Comparison of ENCODE assay signal across 17 cellular contexts in the genomic region with DNA sequence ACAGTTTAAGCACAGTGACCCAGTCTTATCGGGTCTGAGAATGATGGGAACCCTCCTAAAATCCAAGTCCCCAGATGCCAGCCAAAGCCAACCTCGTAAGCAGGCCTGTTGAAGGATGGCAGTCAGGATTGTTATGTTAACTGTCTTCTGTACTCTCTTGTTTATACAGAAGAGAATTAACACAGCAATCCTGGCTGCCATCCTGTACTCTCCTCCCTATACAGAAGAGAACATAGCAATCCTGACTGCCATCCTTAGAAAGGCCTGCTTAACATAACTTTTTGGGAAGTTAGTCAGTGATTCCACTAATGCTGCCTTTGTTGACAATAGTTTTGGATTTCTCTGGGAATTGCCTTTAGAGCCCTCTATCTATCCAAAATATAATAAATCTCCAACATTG.
DNase-seq lines count a peak whose midpoint lies in the region; ATAC-seq and TF ChIP-seq lines count a peak whose summit lies in the region.
"Had no signal": no experiment of that assay in that cellular context is flagged by ENCODE, and none has a peak within 500 bp of the region (broad histone marks: within the 10 kb centered on the region; RNA-seq: fewer than 3 reads in every experiment).

No MANE protein-coding gene starts in this region.

- intact Hi-C loops in ovary (cut with DNase I): loop anchor here in 1 of 4 donors (10.0 kb wide), 1 partner anchor 51 kb away; no protein-coding TSS in a partner anchor
- intact Hi-C loops in uterus (cut with DNase I; ENCODE audit: low total_unique reads): no loop called here
- intact Hi-C loops in activated naive CD4-positive, alpha-beta T cell treated with anti-CD3 and anti-CD28 coated beads for 36 hours (cut with micrococcal nuclease): no loop called here

- in situ Hi-C loops in ACHN (cut with HindIII; ENCODE audit: low pct_ligation_motif_present, low pct_unique_long_range_greater_than_20kb, low sequenced_read_pairs): no loop called here

- TF ChIP-seq CTCF in gastroesophageal sphincter (IDR thresholded peaks at IDR 0.05): peak in 1 of 4 experiments; percentile 5
- TF ChIP-seq CTCF in ovary (IDR thresholded peaks at IDR 0.05): no peak
- no peak for TF ChIP-seq CTCF in uterus (IDR thresholded peaks at IDR 0.05)

- no peaks in the 10 kb centered on the region for H3K27me3 Mint-ChIP-seq in activated naive CD4-positive, alpha-beta T cell treated with anti-CD3 and anti-CD28 coated beads for 36 hours (ENCODE audit: low read depth)

- ATAC-seq in gastroesophageal sphincter: peak; percentile 61
- ATAC-seq: CD8-positive, alpha-beta T cell had no signal

- 17 to 18% methylated on average over 1 to 2 of the region's 2 CpGs for WGBS in gastroesophageal sphincter (ENCODE audit: low coverage in 1 of 2), 2 donors
- 4 to 25% (median 10%) methylated on average over 2 of the region's 2 CpGs for whole genome bisulfite sequencing in ovary, 3 donors

- H3K36me3 Mint-ChIP-seq in activated naive CD4-positive, alpha-beta T cell treated with anti-CD3 and anti-CD28 coated beads for 36 hours (ENCODE audit: low read depth): no peaks in the 10 kb centered on the region
- H3K36me3 Mint-ChIP-seq: CD8-positive, alpha-beta T cell had no signal

- no peaks in the 10 kb centered on the region for H3K36me3 ChIP-seq in gastroesophageal sphincter
- H3K36me3 ChIP-seq in ovary: no peaks in the 10 kb centered on the region
- no peaks in the 10 kb centered on the region for H3K36me3 ChIP-seq in uterus
- H3K36me3 ChIP-seq: Peyer's patch had no signal

- TF ChIP-seq EP300 in gastroesophageal sphincter (IDR thresholded peaks at IDR 0.05): no peak
- TF ChIP-seq EP300 in ovary (IDR thresholded peaks at IDR 0.05): no peak

- H3K27me3 ChIP-seq in gastroesophageal sphincter: no peaks in the 10 kb centered on the region
- no peaks in the 10 kb centered on the region for H3K27me3 ChIP-seq in ovary
- H3K27me3 ChIP-seq in uterus: no peaks in the 10 kb centered on the region
- H3K27me3 ChIP-seq: Peyer's patch had no signal

- H3K4me3 Mint-ChIP-seq in activated naive CD4-positive, alpha-beta T cell treated with anti-CD3 and anti-CD28 coated beads for 36 hours: no peak overlapping the region
- H3K4me3 Mint-ChIP-seq: CD8-positive, alpha-beta T cell had no signal

- H3K27ac ChIP-seq in angular gyrus (ENCODE audit: low read depth, low read length) (peak overlapping the region; percentile 29), gastroesophageal sphincter (peak overlapping the region; percentile 41 to 58 (median 55)), ovary (peak overlapping the region; percentile 14 to 29), uterus (peak overlapping the region; percentile 78 to 80)

- H3K9me3 Mint-ChIP-seq in activated naive CD4-positive, alpha-beta T cell treated with anti-CD3 and anti-CD28 coated beads for 36 hours: peaks cover 17% of the 10 kb centered on the region
- H3K9me3 Mint-ChIP-seq: CD8-positive, alpha-beta T cell had no signal

- no peak for TF ChIP-seq POLR2A in gastroesophageal sphincter (IDR thresholded peaks at IDR 0.05)
- TF ChIP-seq POLR2A in ovary (IDR thresholded peaks at IDR 0.05): no peak
- TF ChIP-seq POLR2A in uterus (IDR thresholded peaks at IDR 0.05): no peak

- H3K27ac Mint-ChIP-seq in activated naive CD4-positive, alpha-beta T cell treated with anti-CD3 and anti-CD28 coated beads for 36 hours: no peak overlapping the region
- H3K27ac Mint-ChIP-seq: CD8-positive, alpha-beta T cell had no signal

- H3K4me1 Mint-ChIP-seq in activated naive CD4-positive, alpha-beta T cell treated with anti-CD3 and anti-CD28 coated beads for 36 hours (ENCODE audit: low read depth): no peaks in the 10 kb centered on the region

- H3K4me1 ChIP-seq in gastroesophageal sphincter (peaks cover 3 to 65% (median 14%) of the 10 kb centered on the region in 3 donors), ovary (ENCODE audit: insufficient read depth) (peaks cover 9% of the 10 kb centered on the region), uterus (peaks cover 3 to 5% of the 10 kb centered on the region in 2 donors)

- H3K9me3 ChIP-seq in gastroesophageal sphincter (no peaks in the 10 kb centered on the region), ovary (no peaks in the 10 kb centered on the region), uterus (no peaks in the 10 kb centered on the region)
- H3K9me3 ChIP-seq: Peyer's patch had no signal

- CTCF ChIA-PET in activated naive CD4-positive, alpha-beta T cell treated with anti-CD3 and anti-CD28 coated beads for 36 hours (lab: Charles Lee): no interaction called here

- DNase-seq in ovary (no peak), uterus (no peak), ACHN (no peak), GM19240 (ENCODE audit: insufficient read length, low spot score) (no peak)
- DNase-seq in activated naive CD4-positive, alpha-beta T cell (lab: John Stamatoyannopoulos, UW): no peak
- no peak for DNase-seq in activated naive CD4-positive, alpha-beta T cell treated with anti-CD3 and anti-CD28 coated beads for 36 hours
- DNase-seq: CD8-positive, alpha-beta T cell; DND-41; GF-D8; GOT3; KG1; MM.1S; NCI-H187 treated with DMSO at 0.1 percent for 48 hours; NCI-H82; Peyer's patch had no signal

- H3K4me3 ChIP-seq in gastroesophageal sphincter (no peak overlapping the region), ovary (no peak overlapping the region), uterus (no peak overlapping the region)
- H3K4me3 ChIP-seq: Peyer's patch had no signal

Comparison
In these comparisons a context has a peak if more than half of its experiments do, and no peak if none do; other contexts are left out.
1. H3K27ac ChIP-seq: peak in every context shown above with its lines; median percentile 79 in uterus; 55 in gastroesophageal sphincter; 29 in angular gyrus; 22 in ovary.